Comparison of ENCODE assay signal across 9 cellular contexts in genomic region chr1:177913762-177914540, GRCh38. TPM values are rescaled to one million over a fixed set of nuclear protein-coding genes. Genes with fewer than 3 reads are reported as not detected.
A peak's percentile ranks its signal among the peaks of the same experiment; 100 is the strongest.
DNase-seq lines count a peak whose midpoint lies in the region; ATAC-seq and TF ChIP-seq lines count a peak whose summit lies in the region.
"Had no signal": no experiment of that assay in that cellular context is flagged by ENCODE, and none has a peak within 500 bp of the region (broad histone marks: within the 10 kb centered on the region; RNA-seq: fewer than 3 reads in every experiment).

No MANE protein-coding gene starts in this region.

- DNase-seq in A673 (ENCODE audit: low spot score): peak; percentile 84
- DNase-seq in H9: peak; percentile 52
- DNase-seq in RPMI7951 (ENCODE audit: low read depth): peak; percentile 17
- DNase-seq in hepatic stellate cell (ENCODE audit: low spot score): peak; percentile 27
- DNase-seq in CD1c-positive myeloid dendritic cell (ENCODE audit: extremely low spot score): no peak
- DNase-seq in activated T-helper 1 cell treated with anti-CD3 and anti-CD28 coated beads, Interleukin-12 subunit alpha, Interleukin-12 subunit beta, Interleukin-2, Interleukin-4 antibody, amounts not matched to agents 30 ng/mL and 10 ng/mL and 1 ng/mL, durations not matched to agents 14 hours and 24 hours and 36 hours (ENCODE audit: low spot score): no peak

- H3K4me3 Mint-ChIP-seq in H9: no peak overlapping the region
- H3K4me3 Mint-ChIP-seq in activated T-helper 1 cell treated with anti-CD3 and anti-CD28 coated beads, Interleukin-12 subunit alpha, Interleukin-12 subunit beta, Interleukin-2, Interleukin-4 antibody, amounts not matched to agents 30 ng/mL and 10 ng/mL and 1 ng/mL, durations not matched to agents 14 hours and 24 hours and 36 hours: no peak overlapping the region

- H3K36me3 Mint-ChIP-seq in H9 (ENCODE audit: insufficient read depth in 1 of 3, low read depth in 3 of 3): no peaks in the 10 kb centered on the region
- no peaks in the 10 kb centered on the region for H3K36me3 Mint-ChIP-seq in activated T-helper 1 cell treated with anti-CD3 and anti-CD28 coated beads, Interleukin-12 subunit alpha, Interleukin-12 subunit beta, Interleukin-2, Interleukin-4 antibody, amounts not matched to agents 30 ng/mL and 10 ng/mL and 1 ng/mL, durations not matched to agents 14 hours and 24 hours and 36 hours (ENCODE audit: low read depth)

- H4K5ac ChIP-seq in H9 (ENCODE audit: insufficient read length, low read depth, low read length): no peak overlapping the region

- H3K4me1 ChIP-seq in A673 (ENCODE audit: insufficient read depth, low read length, poor library complexity, severe bottlenecking) (peaks cover 6% of the 10 kb centered on the region), H9 (ENCODE audit: insufficient read depth, low read length) (no peaks in the 10 kb centered on the region)

- H4K8ac ChIP-seq in H9 (replicated peaks; ENCODE audit: insufficient read length, low read depth, low read length): no peak overlapping the region

- H3K79me2 ChIP-seq in H9 (ENCODE audit: insufficient read depth, low read length): no peaks in the 10 kb centered on the region

- no peak overlapping the region for H3K9ac ChIP-seq in H9 (ENCODE audit: extremely low read depth, insufficient read length, low read length)

- H2BK120ac ChIP-seq in H9 (ENCODE audit: low read depth, low read length, poor library complexity, severe bottlenecking): no peak overlapping the region

- H4K91ac ChIP-seq in H9 (ENCODE audit: insufficient read length, low read depth, low read length): no peak overlapping the region

- peaks cover 5% of the 10 kb centered on the region for H3K27me3 Mint-ChIP-seq in H9 (ENCODE audit: low read depth)
- H3K27me3 Mint-ChIP-seq in activated T-helper 1 cell treated with anti-CD3 and anti-CD28 coated beads, Interleukin-12 subunit alpha, Interleukin-12 subunit beta, Interleukin-2, Interleukin-4 antibody, amounts not matched to agents 30 ng/mL and 10 ng/mL and 1 ng/mL, durations not matched to agents 14 hours and 24 hours and 36 hours (ENCODE audit: insufficient read depth): peaks cover 2% of the 10 kb centered on the region

- H3K27ac ChIP-seq in A673 (ENCODE audit: low read depth, low read length, poor library complexity, severe bottlenecking) (no peak overlapping the region), H9 (ENCODE audit: insufficient read length, low read depth, low read length) (no peak overlapping the region)
- H3K27ac ChIP-seq: skin epidermis had no signal

- H2BK12ac ChIP-seq in H9 (ENCODE audit: insufficient read length, low read depth, low read length): no peak overlapping the region

- BruUV-seq in A673 (replicated peaks; lab: Mats Ljungman, UMichigan): no TSS peak

- H3K27ac Mint-ChIP-seq in H9: no peak overlapping the region
- H3K27ac Mint-ChIP-seq in activated T-helper 1 cell treated with anti-CD3 and anti-CD28 coated beads, Interleukin-12 subunit alpha, Interleukin-12 subunit beta, Interleukin-2, Interleukin-4 antibody, amounts not matched to agents 30 ng/mL and 10 ng/mL and 1 ng/mL, durations not matched to agents 14 hours and 24 hours and 36 hours: no peak overlapping the region

- H3K9me3 Mint-ChIP-seq in H9: peaks cover 2 to 4% of the 10 kb centered on the region in 2 experiments; a peak in 3 of 5 replicates
- H3K9me3 Mint-ChIP-seq in activated T-helper 1 cell treated with anti-CD3 and anti-CD28 coated beads, Interleukin-12 subunit alpha, Interleukin-12 subunit beta, Interleukin-2, Interleukin-4 antibody, amounts not matched to agents 30 ng/mL and 10 ng/mL and 1 ng/mL, durations not matched to agents 14 hours and 24 hours and 36 hours: peaks cover 4% of the 10 kb centered on the region

- no peaks in the 10 kb centered on the region for H3K36me3 ChIP-seq in A673 (ENCODE audit: insufficient read depth, low read length, poor library complexity, severe bottlenecking)

- no peak overlapping the region for H3K23ac ChIP-seq in H9 (ENCODE audit: insufficient read length, low read depth, low read length)

- intact Hi-C loops in A673 (cut with micrococcal nuclease; ENCODE audit: unreplicated experiment): loop anchor here (1.0 to 10.0 kb wide), 3 partner anchors 133 to 1017 kb away; no protein-coding TSS in a partner anchor
- intact Hi-C loops in activated T-helper 1 cell treated with anti-CD3 and anti-CD28 coated beads, Interleukin-12 subunit alpha, Interleukin-12 subunit beta, Interleukin-2, Interleukin-4 antibody, amounts not matched to agents 30 ng/mL and 10 ng/mL and 1 ng/mL, durations not matched to agents 14 hours and 24 hours and 36 hours (cut with micrococcal nuclease): no loop called here

- CTCF ChIA-PET in A673 (lab: Charles Lee): interaction anchor here (0.7 to 1.1 kb wide), 3 partner anchors 732 to 1031 kb away, joined by 3 to 4 read pairs (median 3); no protein-coding TSS in a partner anchor

- no peaks in the 10 kb centered on the region for H3K27me3 ChIP-seq in A673 (replicated peaks; ENCODE audit: insufficient read depth, low read depth, low read length, poor library complexity)
- no peaks in the 10 kb centered on the region for H3K27me3 ChIP-seq in H9 (ENCODE audit: insufficient read depth, low read length)

- H4K20me1 ChIP-seq in H9 (ENCODE audit: control insufficient read depth, insufficient read depth, insufficient read length): no peaks in the 10 kb centered on the region

- 0 out of 4 replicates have a peak, but pooled peaks cover 0 to 2% of the 10 kb centered on the region in 2 experiments for H3K4me1 Mint-ChIP-seq in H9
- H3K4me1 Mint-ChIP-seq in activated T-helper 1 cell treated with anti-CD3 and anti-CD28 coated beads, Interleukin-12 subunit alpha, Interleukin-12 subunit beta, Interleukin-2, Interleukin-4 antibody, amounts not matched to agents 30 ng/mL and 10 ng/mL and 1 ng/mL, durations not matched to agents 14 hours and 24 hours and 36 hours (ENCODE audit: low read depth): no peaks in the 10 kb centered on the region

- H3K23me2 ChIP-seq in H9 (ENCODE audit: insufficient read length, low read depth, low read length, poor library complexity, severe bottlenecking): no peaks in the 10 kb centered on the region

- no peak overlapping the region for H3K18ac ChIP-seq in H9 (ENCODE audit: insufficient read length, low read depth, low read length)

- TF ChIP-seq CTCF in A673 (conservative IDR thresholded peaks at IDR 0.05; ENCODE audit: low read depth, low read length): peak; percentile 82
- TF ChIP-seq CTCF in H9 (conservative IDR thresholded peaks at IDR 0.05): peak; percentile 74

- no peak for ATAC-seq in HG02571 (IDR thresholded peaks at IDR 0.05; ENCODE audit: unreplicated experiment)
- ATAC-seq in GM21786 (IDR thresholded peaks at IDR 0.05; ENCODE audit: unreplicated experiment): no peak

- no CpG with 5 or more reads among the region's 4 CpGs for WGBS in H9 (ENCODE audit: extremely low coverage, insufficient read length, low lambda C conversion rate)

- H2BK20ac ChIP-seq in H9 (ENCODE audit: low read depth, low read length, poor library complexity, severe bottlenecking): no peak overlapping the region

- H3K56ac ChIP-seq in H9 (ENCODE audit: insufficient read length, low read depth, low read length): no peak overlapping the region

- H2AFZ ChIP-seq in H9 (ENCODE audit: low read length): no peak overlapping the region

- no peak overlapping the region for H3K4ac ChIP-seq in H9 (ENCODE audit: low read depth, low read length)

- no peak overlapping the region for H3K4me2 ChIP-seq in H9 (ENCODE audit: insufficient read depth, insufficient read length, low read length)

- POLR2A ChIA-PET in A673 (lab: Charles Lee; ENCODE audit: low non-redundant PET): no interaction called here

- no peak overlapping the region for H3K14ac ChIP-seq in H9 (ENCODE audit: insufficient read depth, low read length)

- H2BK5ac ChIP-seq in H9 (ENCODE audit: insufficient read length, low read length): no peak overlapping the region

- no peaks in the 10 kb centered on the region for H3K9me3 ChIP-seq in A673 (ENCODE audit: low read depth, low read length, poor library complexity, severe bottlenecking)
- no peaks in the 10 kb centered on the region for H3K9me3 ChIP-seq in H9 (ENCODE audit: control insufficient read depth, low read depth, low read length)

- H2BK15ac ChIP-seq in H9 (ENCODE audit: low read depth, low read length): no peak overlapping the region

- no peak overlapping the region for H2AK5ac ChIP-seq in H9 (ENCODE audit: insufficient read length, low read length)

- no peak overlapping the region for H3T11ph ChIP-seq in H9 (ENCODE audit: low read length)

- no peaks in the 10 kb centered on the region for H3K79me1 ChIP-seq in H9 (ENCODE audit: insufficient read depth, low read depth, low read length, poor library complexity, severe bottlenecking)

- no peak overlapping the region for H3K4me3 ChIP-seq in A673 (ENCODE audit: low read depth, low read length, poor library complexity, severe bottlenecking)
- H3K4me3 ChIP-seq: skin epidermis had no signal

RNA-seq across cellular contexts. Expression of gene SEC16B, which starts 55.9 kb away (rescaled TPM):
- total RNA-seq in A673 (2021) (1.3 and 1.6 TPM in 2 replicates), H9 (2021) (0.70 and 0.83 TPM in 2 replicates)
- 0.48 and 1.2 TPM in 2 replicates for total RNA-seq in RPMI7951 (2014; rRNA removed; shearing (Covaris generic))
- not detected in 2 replicates for total RNA-seq in activated T-helper 1 cell treated with anti-CD3 and anti-CD28 coated beads, Interleukin-12 subunit alpha, Interleukin-12 subunit beta, Interleukin-2, Interleukin-4 antibody, amounts not matched to agents 30 ng/mL and 10 ng/mL and 1 ng/mL, durations not matched to agents 14 hours and 24 hours and 36 hours

Comparison
In these comparisons a context has a peak if more than half of its experiments do, and no peak if none do; other contexts are left out.
1. DNase-seq: peak in A673 (single experiment), H9 (single experiment), RPMI7951 (single experiment) and hepatic stellate cell (single experiment); none in CD1c-positive myeloid dendritic cell (single experiment) and activated T-helper 1 cell treated with anti-CD3 and anti-CD28 coated beads, Interleukin-12 subunit alpha, Interleukin-12 subunit beta, Interleukin-2, Interleukin-4 antibody, amounts not matched to agents 30 ng/mL and 10 ng/mL and 1 ng/mL, durations not matched to agents 14 hours and 24 hours and 36 hours (single experiment).